In genomic region chr22:50016988-50017700, GRCh38 we compare ENCODE assay signal across 13 cellular contexts. TPM values are rescaled to one million over a fixed set of nuclear protein-coding genes. Genes with fewer than 3 reads are reported as not detected.
DNase-seq lines count a peak whose midpoint lies in the region; ATAC-seq, FAIRE-seq and TF ChIP-seq lines count a peak whose summit lies in the region.
"Had no signal": no experiment of that assay in that cellular context is flagged by ENCODE, and none has a peak within 500 bp of the region (broad histone marks: within the 10 kb centered on the region; RNA-seq: fewer than 3 reads in every experiment).

No MANE protein-coding gene starts in this region.

- dilution Hi-C loops in mammary epithelial cell (cut with HindIII; ENCODE audit: low sequenced_read_pairs) = no loop called here

- no peaks in the 10 kb centered on the region for H3K36me3 Mint-ChIP-seq in stimulated activated naive B cell treated with anti-CD40 and anti-IgM and Interleukin-4, amounts not matched to agents 10 μg/mL and 1 μg/mL and 100 μg/mL, for 72 hours

- peak overlapping the region in 1 of 2 donors; percentile 19 for H3K4me3 Mint-ChIP-seq in stimulated activated naive B cell treated with anti-CD40 and anti-IgM and Interleukin-4, amounts not matched to agents 10 μg/mL and 1 μg/mL and 100 μg/mL, for 72 hours

- H3K79me2 ChIP-seq in SK-N-SH (ENCODE audit: insufficient read depth) (no peaks in the 10 kb centered on the region), HepG2 (ENCODE audit: insufficient read depth, low read length) (no peaks in the 10 kb centered on the region), mammary epithelial cell (ENCODE audit: insufficient read depth, low read length) (no peaks in the 10 kb centered on the region)

- BruUV-seq in HepG2 (replicated peaks; lab: Mats Ljungman, UMichigan) (no TSS peak), mammary epithelial cell (replicated peaks; lab: Mats Ljungman, UMichigan) (no TSS peak)

- H3K27me3 ChIP-seq in SK-N-SH (ENCODE audit: insufficient read depth) (peaks cover 60% of the 10 kb centered on the region), HepG2 (ENCODE audit: control insufficient read depth in 1 of 2, insufficient read depth in 2 of 2, low read length in 2 of 2) (peaks cover 11 to 53% of the 10 kb centered on the region in 2 experiments; a peak in 4 of 5 replicates), mammary epithelial cell (ENCODE audit: insufficient read depth, low read length) (peaks cover 20% of the 10 kb centered on the region)

- TF ChIP-seq CTCF in SK-N-SH (IDR thresholded peaks at IDR 0.05) (no peak), HepG2 (CRISPR knock-in tag; IDR thresholded peaks at IDR 0.05) (no peak), mammary epithelial cell (conservative IDR thresholded peaks at IDR 0.05 in 1 of 2, IDR thresholded peaks at IDR 0.05 in 1 of 2; ENCODE audit: extremely low read depth in 1 of 2, insufficient read depth in 1 of 2, low read depth in 1 of 2, low read length in 2 of 2) (no peak)

- H4K20me1 ChIP-seq in SK-N-SH (ENCODE audit: insufficient read depth) (no peaks in the 10 kb centered on the region), HepG2 (ENCODE audit: insufficient read depth, low read length) (no peaks in the 10 kb centered on the region), mammary epithelial cell (ENCODE audit: insufficient read depth, low read length) (peaks cover 3% of the 10 kb centered on the region)

- POLR2A ChIA-PET in SK-N-SH (lab: Yijun Ruan, JAX) = no interaction called here
- POLR2A ChIA-PET in HepG2 (lab: Yijun Ruan, JAX) = no interaction called here

- H2AFZ ChIP-seq in SK-N-SH (ENCODE audit: low read depth) (no peak overlapping the region), HepG2 (ENCODE audit: low read length) (no peak overlapping the region), mammary epithelial cell (ENCODE audit: low read depth, low read length) (no peak overlapping the region)

- intact Hi-C loops in HepG2 (cut with micrococcal nuclease; ENCODE audit: unreplicated experiment) = no loop called here
- intact Hi-C loops in mammary epithelial cell (cut with micrococcal nuclease) = no loop called here

- H3K9me2 ChIP-seq in SK-N-SH = no peaks in the 10 kb centered on the region

- peak; percentile 27 for DNase-seq in SK-N-SH
- peak; percentile 60 to 64 for DNase-seq in activated CD8-positive, alpha-beta memory T cell treated with anti-CD3 and anti-CD28 coated beads for 4 hours (ENCODE audit: low read depth in 2 of 2)
- no peak for DNase-seq in HepG2 (ENCODE audit: low spot score)
- DNase-seq in stimulated activated naive B cell treated with anti-CD40 and anti-IgM and Interleukin-4, amounts not matched to agents 10 μg/mL and 1 μg/mL and 100 μg/mL, for 72 hours = no peak
- no peak for DNase-seq in mammary epithelial cell
- DNase-seq: head of caudate nucleus, NCI-H1048 had no signal

- H3K9ac ChIP-seq in SK-N-SH = no peak overlapping the region
- H3K9ac ChIP-seq in HepG2 (ENCODE audit: insufficient read depth, low read depth, low read length) = no peak overlapping the region
- H3K9ac ChIP-seq in mammary epithelial cell (ENCODE audit: insufficient read depth, low read length) = no peak overlapping the region

- no peak for TF ChIP-seq RAD21 in SK-N-SH (IDR thresholded peaks at IDR 0.05; ENCODE audit: low read length)
- TF ChIP-seq RAD21 in HepG2 (CRISPR knock-in tag; IDR thresholded peaks at IDR 0.05) = no peak

- no peak for TF ChIP-seq EP300 in SK-N-SH (IDR thresholded peaks at IDR 0.05; ENCODE audit: borderline replicate concordance in 1 of 2, low read depth in 1 of 2, low read length in 1 of 2)
- no peak for TF ChIP-seq EP300 in HepG2 (IDR thresholded peaks at IDR 0.05; ENCODE audit: low read depth in 2 of 2, low read length in 2 of 2)
- TF ChIP-seq EP300 in HepG2 (CRISPR knock-in tag; IDR thresholded peaks at IDR 0.05; ENCODE audit: borderline replicate concordance) = no peak

- H3K4me2 ChIP-seq in SK-N-SH = no peak overlapping the region
- no peak overlapping the region for H3K4me2 ChIP-seq in HepG2 (ENCODE audit: low read depth, low read length)
- no peak overlapping the region for H3K4me2 ChIP-seq in mammary epithelial cell (ENCODE audit: insufficient read depth, low read depth, low read length)

- no peak for TF ChIP-seq POLR2A in HepG2 (IDR thresholded peaks at IDR 0.05; ENCODE audit: insufficient read depth in 1 of 2, low read depth in 2 of 2, low read length in 2 of 2)

- WGBS in SK-N-SH (ENCODE audit: low lambda C conversion rate) = 70% methylated on average over 11 of the region's 21 CpGs
- 36% methylated on average over 7 of the region's 21 CpGs for WGBS in HepG2 (ENCODE audit: low lambda C conversion rate)
- 94% methylated on average over 6 of the region's 21 CpGs for WGBS in mammary epithelial cell (ENCODE audit: low coverage, missing lambda C conversion rate)

- ATAC-seq in SK-N-SH treated with all-trans-retinoic acid at 6 μM for 48 hours = no peak
- no peak for ATAC-seq in HepG2
- ATAC-seq in stimulated activated naive B cell treated with anti-CD40 and anti-IgM and Interleukin-4, amounts not matched to agents 10 μg/mL and 1 μg/mL and 100 μg/mL, for 72 hours (replicated peaks) = peak; percentile 63 to 66
- no peak for ATAC-seq in HG03039 (IDR thresholded peaks at IDR 0.05; ENCODE audit: unreplicated experiment)
- ATAC-seq in HG03095 (IDR thresholded peaks at IDR 0.05; ENCODE audit: unreplicated experiment) = no peak

- H3K4me1 Mint-ChIP-seq in stimulated activated naive B cell treated with anti-CD40 and anti-IgM and Interleukin-4, amounts not matched to agents 10 μg/mL and 1 μg/mL and 100 μg/mL, for 72 hours = peaks cover 37 to 54% of the 10 kb centered on the region in 2 donors

- H3K9me3 Mint-ChIP-seq in stimulated activated naive B cell treated with anti-CD40 and anti-IgM and Interleukin-4, amounts not matched to agents 10 μg/mL and 1 μg/mL and 100 μg/mL, for 72 hours = no peaks in the 10 kb centered on the region

- H3K4me3 ChIP-seq in SK-N-SH (ENCODE audit: low read depth in 2 of 2, low read length in 1 of 2) (no peak overlapping the region), HepG2 (replicated peaks in 1 of 3; ENCODE audit: insufficient read depth in 1 of 3, low read depth in 2 of 3, low read length in 3 of 3) (no peak overlapping the region), mammary epithelial cell (replicated peaks in 1 of 3; ENCODE audit: insufficient read depth in 1 of 3, low read depth in 2 of 3, low read length in 3 of 3) (no peak overlapping the region)
- H3K4me3 ChIP-seq: prostate gland had no signal

- no peak for FAIRE-seq in HepG2 (lab: Jason Lieb, UNC)

- in situ Hi-C loops in HepG2 (cut with HindIII; ENCODE audit: extremely low pct_ligation_motif_present, low pct_unique_long_range_greater_than_20kb) = no loop called here
- in situ Hi-C loops in mammary epithelial cell (cut with MboI; ENCODE audit: low sequenced_read_pairs in 2 of 2) = no loop called here

- H3K9me3 ChIP-seq in SK-N-SH = no peaks in the 10 kb centered on the region
- no peaks in the 10 kb centered on the region for H3K9me3 ChIP-seq in HepG2 (ENCODE audit: low read length)
- peaks cover 4% of the 10 kb centered on the region for H3K9me3 ChIP-seq in mammary epithelial cell (replicated peaks; ENCODE audit: insufficient read depth, low read length)
- H3K9me3 ChIP-seq: prostate gland had no signal

- H3K4me1 ChIP-seq in SK-N-SH (ENCODE audit: control insufficient read depth in 1 of 2, insufficient read depth in 2 of 2, low read depth in 1 of 2, low read length in 1 of 2) (no peaks in the 10 kb centered on the region), HepG2 (ENCODE audit: insufficient read depth, low read length) (no peaks in the 10 kb centered on the region), mammary epithelial cell (ENCODE audit: insufficient read depth, low read length) (peaks cover 18% of the 10 kb centered on the region)

- CTCF ChIA-PET in SK-N-SH (lab: Yijun Ruan, JAX) (interaction anchor here (0.6 to 2.7 kb wide), 7 partner anchors 11 to 87 kb away, joined by 3 to 11 read pairs (median 6); no protein-coding TSS in a partner anchor), HepG2 (lab: Yijun Ruan, JAX; ENCODE audit: low intra/inter-chr PET ratio, low total read pairs) (no interaction called here), mammary epithelial cell (lab: Charles Lee; ENCODE audit: low non-redundant PET) (no interaction called here)

- no peaks in the 10 kb centered on the region for H3F3A ChIP-seq in SK-N-SH (replicated peaks; ENCODE audit: insufficient read depth)

- H3K27ac ChIP-seq in SK-N-SH (ENCODE audit: low read depth in 2 of 2, low read length in 1 of 2) (no peak overlapping the region), HepG2 (ENCODE audit: extremely low read length, insufficient read depth, low read length) (no peak overlapping the region), mammary epithelial cell (ENCODE audit: insufficient read depth, low read depth, low read length) (no peak overlapping the region)
- H3K27ac ChIP-seq: 22Rv1, prostate gland had no signal

- H3K36me3 ChIP-seq in SK-N-SH (replicated peaks in 1 of 2; ENCODE audit: control insufficient read depth in 1 of 2, insufficient read depth in 2 of 2, low read length in 1 of 2) = no peaks in the 10 kb centered on the region
- H3K36me3 ChIP-seq in HepG2 (replicated peaks in 1 of 2; ENCODE audit: control insufficient read depth in 1 of 2, insufficient read depth in 2 of 2, low read length in 2 of 2) = no peaks in the 10 kb centered on the region
- no peaks in the 10 kb centered on the region for H3K36me3 ChIP-seq in mammary epithelial cell (ENCODE audit: insufficient read depth, low read length)
- H3K36me3 ChIP-seq: prostate gland had no signal

- no peak overlapping the region for H3K27ac Mint-ChIP-seq in stimulated activated naive B cell treated with anti-CD40 and anti-IgM and Interleukin-4, amounts not matched to agents 10 μg/mL and 1 μg/mL and 100 μg/mL, for 72 hours

- H3K27me3 Mint-ChIP-seq in stimulated activated naive B cell treated with anti-CD40 and anti-IgM and Interleukin-4, amounts not matched to agents 10 μg/mL and 1 μg/mL and 100 μg/mL, for 72 hours = peaks cover 5 to 13% of the 10 kb centered on the region in 2 donors

RNA-seq across cellular contexts. Expression of gene IL17REL, which starts 4.6 kb away (rescaled TPM):
- polyA plus RNA-seq in SK-N-SH (2012; rRNA removed) = not detected in 2 replicates
- polyA plus RNA-seq in SK-N-SH (2012; cell fraction: cytosol; rRNA removed) = not detected in 2 replicates
- polyA plus RNA-seq in SK-N-SH (2012; cell fraction: nucleus; rRNA removed) = 0.01 TPM in 1 of 2 replicates, not detected in the other
- total RNA-seq in HepG2 (2016; rRNA removed; fragmentation: Illumina TruSeq; extraction: Trizol) = not detected in 2 replicates
- not detected in 2 replicates for total RNA-seq in HepG2 (2016; cell fraction: cytosol; rRNA removed; fragmentation: Illumina TruSeq; extraction: Trizol; ENCODE audit: low read depth)
- total RNA-seq in HepG2 (2016; cell fraction: insoluble cytoplasmic fraction; rRNA removed; fragmentation: Illumina TruSeq; extraction: Trizol) = not detected in 2 replicates
- not detected in 2 replicates for total RNA-seq in HepG2 (2016; cell fraction: membrane; rRNA removed; fragmentation: Illumina TruSeq; extraction: Trizol)
- total RNA-seq in HepG2 (2016; cell fraction: nucleus; rRNA removed; fragmentation: Illumina TruSeq; extraction: Trizol) = not detected in 2 replicates
- polyA plus RNA-seq in HepG2 (2011; rRNA removed) = not detected in 2 replicates
- not detected in 2 replicates for polyA plus RNA-seq in HepG2 (2011; cell fraction: cytosol; rRNA removed)
- polyA plus RNA-seq in HepG2 (2011; cell fraction: nucleus; rRNA removed) = not detected in 2 replicates
- polyA plus RNA-seq in HepG2 (2012) = not detected in 2 replicates
- polyA plus RNA-seq in HepG2 (2016; cell fraction: cytosol; fragmentation: Illumina TruSeq; extraction: Trizol; ENCODE audit: low read depth) = not detected in 2 replicates
- not detected in 2 replicates for polyA plus RNA-seq in HepG2 (2016; cell fraction: insoluble cytoplasmic fraction; fragmentation: Illumina TruSeq; extraction: Trizol; ENCODE audit: low read depth)
- polyA plus RNA-seq in HepG2 (2016; cell fraction: membrane; fragmentation: Illumina TruSeq; extraction: Trizol; ENCODE audit: low read depth) = not detected in 2 replicates
- polyA plus RNA-seq in HepG2 (2016; cell fraction: nucleus; fragmentation: Illumina TruSeq; extraction: Trizol; ENCODE audit: insufficient read depth, low read depth) = not detected in 2 replicates
- polyA minus RNA-seq in HepG2 (2011; rRNA and poly(A)+ RNA removed; ENCODE audit: low replicate concordance) = 0.07 TPM in 1 of 2 replicates, not detected in the other
- polyA minus RNA-seq in HepG2 (2011; cell fraction: cytosol; rRNA and poly(A)+ RNA removed) = not detected in 2 replicates
- polyA minus RNA-seq in HepG2 (2011; cell fraction: nucleus; rRNA and poly(A)+ RNA removed) = not detected in 2 replicates
- not detected for total RNA-seq in mammary epithelial cell
- polyA plus RNA-seq in mammary epithelial cell = not detected
- not detected for polyA minus RNA-seq in mammary epithelial cell

RNA-seq across cellular contexts. Expression of gene TTLL8, which starts 41.0 kb away (rescaled TPM):
- polyA plus RNA-seq in SK-N-SH (2012; rRNA removed) (not detected in 2 replicates), HepG2 (2011; rRNA removed) (not detected in 2 replicates), mammary epithelial cell (not detected)
- not detected in 2 replicates for polyA plus RNA-seq in SK-N-SH (2012; cell fraction: cytosol; rRNA removed)
- polyA plus RNA-seq in SK-N-SH (2012; cell fraction: nucleus; rRNA removed) = not detected in 2 replicates
- total RNA-seq in HepG2 (2016; rRNA removed; fragmentation: Illumina TruSeq; extraction: Trizol) (not detected in 2 replicates), mammary epithelial cell (not detected)
- not detected in 2 replicates for total RNA-seq in HepG2 (2016; cell fraction: cytosol; rRNA removed; fragmentation: Illumina TruSeq; extraction: Trizol; ENCODE audit: low read depth)
- not detected in 2 replicates for total RNA-seq in HepG2 (2016; cell fraction: insoluble cytoplasmic fraction; rRNA removed; fragmentation: Illumina TruSeq; extraction: Trizol)
- total RNA-seq in HepG2 (2016; cell fraction: membrane; rRNA removed; fragmentation: Illumina TruSeq; extraction: Trizol) = not detected in 2 replicates
- total RNA-seq in HepG2 (2016; cell fraction: nucleus; rRNA removed; fragmentation: Illumina TruSeq; extraction: Trizol) = not detected in 2 replicates
- not detected in 2 replicates for polyA plus RNA-seq in HepG2 (2011; cell fraction: cytosol; rRNA removed)
- polyA plus RNA-seq in HepG2 (2011; cell fraction: nucleus; rRNA removed) = not detected in 2 replicates
- not detected in 2 replicates for polyA plus RNA-seq in HepG2 (2012)
- polyA plus RNA-seq in HepG2 (2016; cell fraction: cytosol; fragmentation: Illumina TruSeq; extraction: Trizol; ENCODE audit: low read depth) = not detected in 2 replicates
- polyA plus RNA-seq in HepG2 (2016; cell fraction: insoluble cytoplasmic fraction; fragmentation: Illumina TruSeq; extraction: Trizol; ENCODE audit: low read depth) = not detected in 2 replicates
- not detected in 2 replicates for polyA plus RNA-seq in HepG2 (2016; cell fraction: membrane; fragmentation: Illumina TruSeq; extraction: Trizol; ENCODE audit: low read depth)
- not detected in 2 replicates for polyA plus RNA-seq in HepG2 (2016; cell fraction: nucleus; fragmentation: Illumina TruSeq; extraction: Trizol; ENCODE audit: insufficient read depth, low read depth)
- not detected in 2 replicates for polyA minus RNA-seq in HepG2 (2011; rRNA and poly(A)+ RNA removed; ENCODE audit: low replicate concordance)
- polyA minus RNA-seq in HepG2 (2011; cell fraction: cytosol; rRNA and poly(A)+ RNA removed) = not detected in 2 replicates
- not detected in 2 replicates for polyA minus RNA-seq in HepG2 (2011; cell fraction: nucleus; rRNA and poly(A)+ RNA removed)
- not detected for polyA minus RNA-seq in mammary epithelial cell
- total RNA-seq: activated CD8-positive, alpha-beta memory T cell treated with anti-CD3 and anti-CD28 coated beads for 36 hours had no signal

RNA-seq across cellular contexts. Expression of gene PIM3, which starts 56.6 kb away (rescaled TPM):
- polyA plus RNA-seq in SK-N-SH (2012; rRNA removed) = 9.9 and 15.3 TPM in 2 replicates
- polyA plus RNA-seq in SK-N-SH (2012; cell fraction: cytosol; rRNA removed) = 6.3 and 10.1 TPM in 2 replicates
- polyA plus RNA-seq in SK-N-SH (2012; cell fraction: nucleus; rRNA removed) = 22.4 and 23.7 TPM in 2 replicates
- 18.2 and 31.2 TPM in 2 replicates for total RNA-seq in HepG2 (2016; rRNA removed; fragmentation: Illumina TruSeq; extraction: Trizol)
- 12.4 and 12.6 TPM in 2 replicates for total RNA-seq in HepG2 (2016; cell fraction: cytosol; rRNA removed; fragmentation: Illumina TruSeq; extraction: Trizol; ENCODE audit: low read depth)
- 17.3 and 32.7 TPM in 2 replicates for total RNA-seq in HepG2 (2016; cell fraction: insoluble cytoplasmic fraction; rRNA removed; fragmentation: Illumina TruSeq; extraction: Trizol)
- 27.1 and 31.2 TPM in 2 replicates for total RNA-seq in HepG2 (2016; cell fraction: membrane; rRNA removed; fragmentation: Illumina TruSeq; extraction: Trizol)
- 24.6 and 30.5 TPM in 2 replicates for total RNA-seq in HepG2 (2016; cell fraction: nucleus; rRNA removed; fragmentation: Illumina TruSeq; extraction: Trizol)
- 21.6 and 24.1 TPM in 2 replicates for polyA plus RNA-seq in HepG2 (2011; rRNA removed)
- polyA plus RNA-seq in HepG2 (2011; cell fraction: cytosol; rRNA removed) = 21.4 and 47.8 TPM in 2 replicates
- 121 and 136 TPM in 2 replicates for polyA plus RNA-seq in HepG2 (2011; cell fraction: nucleus; rRNA removed)
- 22.6 and 36.4 TPM in 2 replicates for polyA plus RNA-seq in HepG2 (2012)
- polyA plus RNA-seq in HepG2 (2016; cell fraction: cytosol; fragmentation: Illumina TruSeq; extraction: Trizol; ENCODE audit: low read depth) = 7.3 and 9.3 TPM in 2 replicates
- polyA plus RNA-seq in HepG2 (2016; cell fraction: insoluble cytoplasmic fraction; fragmentation: Illumina TruSeq; extraction: Trizol; ENCODE audit: low read depth) = 21.4 and 25.4 TPM in 2 replicates
- 17.2 and 17.8 TPM in 2 replicates for polyA plus RNA-seq in HepG2 (2016; cell fraction: membrane; fragmentation: Illumina TruSeq; extraction: Trizol; ENCODE audit: low read depth)
- 62.7 and 63.0 TPM in 2 replicates for polyA plus RNA-seq in HepG2 (2016; cell fraction: nucleus; fragmentation: Illumina TruSeq; extraction: Trizol; ENCODE audit: insufficient read depth, low read depth)
- 8.8 and 50.3 TPM in 2 replicates for polyA minus RNA-seq in HepG2 (2011; rRNA and poly(A)+ RNA removed; ENCODE audit: low replicate concordance)
- 23.0 and 37.5 TPM in 2 replicates for polyA minus RNA-seq in HepG2 (2011; cell fraction: cytosol; rRNA and poly(A)+ RNA removed)
- polyA minus RNA-seq in HepG2 (2011; cell fraction: nucleus; rRNA and poly(A)+ RNA removed) = 17.0 and 22.8 TPM in 2 replicates
- total RNA-seq in mammary epithelial cell = 10 to 100 TPM; 26.6 to 68.7 TPM
- polyA plus RNA-seq in mammary epithelial cell = 11.1 TPM
- 6.3 TPM for polyA minus RNA-seq in mammary epithelial cell

Comparison
In these comparisons a context has a peak if more than half of its experiments do, and no peak if none do; other contexts are left out.
1. DNase-seq: peak in SK-N-SH (single experiment) and activated CD8-positive, alpha-beta memory T cell treated with anti-CD3 and anti-CD28 coated beads for 4 hours (2 of 2); none in HepG2 (single experiment), stimulated activated naive B cell treated with anti-CD40 and anti-IgM and Interleukin-4, amounts not matched to agents 10 μg/mL and 1 μg/mL and 100 μg/mL, for 72 hours (single experiment) and mammary epithelial cell (single experiment).
2. ATAC-seq: peak in stimulated activated naive B cell treated with anti-CD40 and anti-IgM and Interleukin-4, amounts not matched to agents 10 μg/mL and 1 μg/mL and 100 μg/mL, for 72 hours (2 of 2); none in SK-N-SH treated with all-trans-retinoic acid at 6 μM for 48 hours (single experiment), HepG2 (single experiment), HG03039 (single experiment) and HG03095 (single experiment).
3. Of the 25 proteins assayed by ChIP-seq in both HepG2 and SK-N-SH: peak only in HepG2: FOSL2; only in SK-N-SH: none; in both: none; in neither: 24.